24 cellular contexts compared by ENCODE assay signal in genomic region chr11:19933132-19933735, GRCh38.
A peak's percentile ranks its signal among the peaks of the same experiment; 100 is the strongest.
DNase-seq lines count a peak whose midpoint lies in the region; ATAC-seq and TF ChIP-seq lines count a peak whose summit lies in the region.
"Had no signal": no experiment of that assay in that cellular context is flagged by ENCODE, and none has a peak within 500 bp of the region (broad histone marks: within the 10 kb centered on the region; RNA-seq: fewer than 3 reads in every experiment).

No MANE protein-coding gene starts in this region.

- peaks cover 4% of the 10 kb centered on the region for H3K27me3 Mint-ChIP-seq in activated naive CD4-positive, alpha-beta T cell treated with anti-CD3 and anti-CD28 coated beads, Interleukin-2, amount 10 ng/mL, durations not matched to agents 7 days and 5 days
- H3K27me3 Mint-ChIP-seq: CD4-positive, alpha-beta T cell had no signal

- no peak overlapping the region for H2AFZ ChIP-seq in mammary epithelial cell (ENCODE audit: low read depth, low read length)
- no peak overlapping the region for H2AFZ ChIP-seq in neuronal stem cell (ENCODE audit: low read length)
- H2AFZ ChIP-seq: GM23338 had no signal

- H3K36me3 Mint-ChIP-seq in activated naive CD4-positive, alpha-beta T cell treated with anti-CD3 and anti-CD28 coated beads, Interleukin-2, amount 10 ng/mL, durations not matched to agents 7 days and 5 days: no peaks in the 10 kb centered on the region
- no peaks in the 10 kb centered on the region for H3K36me3 Mint-ChIP-seq in activated naive CD4-positive, alpha-beta T cell treated with anti-CD3 and anti-CD28 coated beads, Interleukin-2, amount 50 U/mL, for 72 hours
- H3K36me3 Mint-ChIP-seq: IgD-negative memory B cell had no signal

- no peaks in the 10 kb centered on the region for H3K79me2 ChIP-seq in mammary epithelial cell (ENCODE audit: insufficient read depth, low read length)

- ATAC-seq in activated naive CD4-positive, alpha-beta T cell treated with anti-CD3 and anti-CD28 coated beads, Interleukin-2, amount 50 U/mL, for 72 hours: no peak
- ATAC-seq in GM21515 (IDR thresholded peaks at IDR 0.05; ENCODE audit: unreplicated experiment): no peak
- ATAC-seq: GM23338, PC-3 had no signal

- peak overlapping the region; percentile 51 for H2BK120ac ChIP-seq in neuronal stem cell (ENCODE audit: low read depth, low read length)

- DNase-seq in activated naive CD4-positive, alpha-beta T cell treated with anti-CD3 and anti-CD28 coated beads, Interleukin-2, amount 10 ng/mL, durations not matched to agents 7 days and 5 days: no peak
- no peak for DNase-seq in activated naive CD4-positive, alpha-beta T cell treated with anti-CD3 and anti-CD28 coated beads, Interleukin-2, amount 50 U/mL, for 72 hours (ENCODE audit: low spot score in 2 of 2)
- DNase-seq in mammary epithelial cell (no peak), neuronal stem cell (ENCODE audit: low spot score) (no peak), NCI-H2029 treated with DMSO at 0.1 percent for 48 hours (lab: John Stamatoyannopoulos, UW) (no peak), DMS153 treated with DMSO at 0.1 percent for 48 hours (lab: John Stamatoyannopoulos, UW; ENCODE audit: unreplicated experiment) (no peak)
- DNase-seq: AML-193; CD4-positive, alpha-beta T cell; DMS53; NCI-H1092; NCI-H1417 treated with DMSO at 0.1 percent for 48 hours; NCI-H1694 treated with DMSO at 0.1 percent for 48 hours; NCI-H2081 treated with DMSO at 0.1 percent for 48 hours; NCI-H2171; NCI-H226; NCI-H510A treated with DMSO at 0.1 percent for 48 hours; NCI-H774; PC-3 had no signal

- H3K27ac Mint-ChIP-seq in activated naive CD4-positive, alpha-beta T cell treated with anti-CD3 and anti-CD28 coated beads, Interleukin-2, amount 10 ng/mL, durations not matched to agents 7 days and 5 days: peak overlapping the region; percentile 75
- no peak overlapping the region for H3K27ac Mint-ChIP-seq in activated naive CD4-positive, alpha-beta T cell treated with anti-CD3 and anti-CD28 coated beads, Interleukin-2, amount 50 U/mL, for 72 hours
- H3K27ac Mint-ChIP-seq: CD4-positive, alpha-beta T cell; GM23338; IgD-negative memory B cell had no signal

- H3K9me3 Mint-ChIP-seq in activated naive CD4-positive, alpha-beta T cell treated with anti-CD3 and anti-CD28 coated beads, Interleukin-2, amount 10 ng/mL, durations not matched to agents 7 days and 5 days: no peaks in the 10 kb centered on the region
- no peaks in the 10 kb centered on the region for H3K9me3 Mint-ChIP-seq in activated naive CD4-positive, alpha-beta T cell treated with anti-CD3 and anti-CD28 coated beads, Interleukin-2, amount 50 U/mL, for 72 hours
- H3K9me3 Mint-ChIP-seq: CD4-positive, alpha-beta T cell; GM23338 had no signal

- no peak overlapping the region for H2AK5ac ChIP-seq in neuronal stem cell (ENCODE audit: low read depth, low read length)

- H3K27ac ChIP-seq in mammary epithelial cell (ENCODE audit: insufficient read depth, low read depth, low read length) (no peak overlapping the region), neuronal stem cell (replicated peaks; ENCODE audit: low read length) (no peak overlapping the region)
- H3K27ac ChIP-seq: BLaER1 treated with 17β-estradiol and CSF1 and Interleukin-3, amounts not matched to agents 10 nM and 100 nM; KMS-11 had no signal

- CTCF ChIA-PET in activated naive CD4-positive, alpha-beta T cell treated with anti-CD3 and anti-CD28 coated beads, Interleukin-2, amount 10 ng/mL, durations not matched to agents 7 days and 5 days (lab: Charles Lee): no interaction called here
- CTCF ChIA-PET in mammary epithelial cell (lab: Charles Lee; ENCODE audit: low non-redundant PET): interaction anchor here (0.7 kb wide), 1 partner anchor 21 kb away, joined by 3 read pairs; no protein-coding TSS in a partner anchor

- H3K9ac ChIP-seq in mammary epithelial cell (ENCODE audit: insufficient read depth, low read length) (no peak overlapping the region), neuronal stem cell (ENCODE audit: low read depth, low read length, poor library complexity) (no peak overlapping the region)
- H3K9ac ChIP-seq: BLaER1 treated with 17β-estradiol and CSF1 and Interleukin-3, amounts not matched to agents 10 nM and 100 nM; KMS-11 had no signal

- H3K14ac ChIP-seq in neuronal stem cell (ENCODE audit: low read length): no peak overlapping the region

- no peaks in the 10 kb centered on the region for H4K20me1 ChIP-seq in mammary epithelial cell (ENCODE audit: insufficient read depth, low read length)
- H4K20me1 ChIP-seq: BLaER1 treated with 17β-estradiol and CSF1 and Interleukin-3, amounts not matched to agents 10 nM and 100 nM had no signal

- H3K4me2 ChIP-seq in mammary epithelial cell (ENCODE audit: insufficient read depth, low read depth, low read length): no peak overlapping the region
- no peak overlapping the region for H3K4me2 ChIP-seq in neuronal stem cell (ENCODE audit: insufficient read depth, low read length, poor library complexity, severe bottlenecking)
- H3K4me2 ChIP-seq: BLaER1 treated with 17β-estradiol and CSF1 and Interleukin-3, amounts not matched to agents 10 nM and 100 nM; GM23338; KMS-11 had no signal

- in situ Hi-C loops in mammary epithelial cell (cut with MboI; ENCODE audit: low sequenced_read_pairs in 2 of 2): loop anchor here in 1 of 2 donors (25.0 kb wide), 2 partner anchors 204 to 404 kb away; no protein-coding TSS in a partner anchor

- peak overlapping the region; percentile 57 for H3K18ac ChIP-seq in neuronal stem cell (ENCODE audit: low read length)

- H3K79me1 ChIP-seq in neuronal stem cell (ENCODE audit: low read depth, low read length): no peaks in the 10 kb centered on the region

- WGBS in mammary epithelial cell (ENCODE audit: low coverage, missing lambda C conversion rate): 98% methylated on average over 15 of the region's 20 CpGs
- WGBS in neuronal stem cell (ENCODE audit: extremely low coverage in 2 of 2, insufficient read length in 2 of 2, insufficient replicate concordance in 1 of 2), 2 donors: no CpG with 5 or more reads among the region's 20 CpGs

- H4K91ac ChIP-seq in neuronal stem cell (ENCODE audit: low read depth, low read length, poor library complexity): no peak overlapping the region

- intact Hi-C loops in mammary epithelial cell (cut with micrococcal nuclease): no loop called here

- no peaks in the 10 kb centered on the region for H3K36me3 ChIP-seq in mammary epithelial cell (ENCODE audit: insufficient read depth, low read length)
- H3K36me3 ChIP-seq in neuronal stem cell (replicated peaks in 1 of 2; ENCODE audit: control insufficient read depth in 2 of 2, insufficient read depth in 2 of 2, low read length in 2 of 2): peaks cover 0 to 35% of the 10 kb centered on the region in 2 donors
- H3K36me3 ChIP-seq: BLaER1 treated with 17β-estradiol and CSF1 and Interleukin-3, amounts not matched to agents 10 nM and 100 nM; HAP-1 had no signal

- H3K4me3 ChIP-seq in mammary epithelial cell (replicated peaks in 1 of 3; ENCODE audit: insufficient read depth in 1 of 3, low read depth in 2 of 3, low read length in 3 of 3) (no peak overlapping the region), neuronal stem cell (ENCODE audit: low read length in 2 of 2) (no peak overlapping the region)
- H3K4me3 ChIP-seq: BLaER1 treated with 17β-estradiol and CSF1 and Interleukin-3, amounts not matched to agents 10 nM and 100 nM; GM23338; HAP-1 had no signal

- H3K4me1 ChIP-seq in mammary epithelial cell (ENCODE audit: insufficient read depth, low read length) (peaks cover 13% of the 10 kb centered on the region), neuronal stem cell (ENCODE audit: control insufficient read depth in 2 of 2, insufficient read depth in 1 of 2, low read depth in 1 of 2, low read length in 2 of 2) (peaks cover 3 to 25% of the 10 kb centered on the region in 2 donors)
- H3K4me1 ChIP-seq: BLaER1 treated with 17β-estradiol and CSF1 and Interleukin-3, amounts not matched to agents 10 nM and 100 nM; HAP-1 had no signal

- H2BK5ac ChIP-seq in neuronal stem cell (ENCODE audit: low read length): no peak overlapping the region

- H4K8ac ChIP-seq in neuronal stem cell (ENCODE audit: low read depth, low read length): no peak overlapping the region

- no peaks in the 10 kb centered on the region for H3K27me3 ChIP-seq in mammary epithelial cell (ENCODE audit: insufficient read depth, low read length)
- H3K27me3 ChIP-seq in neuronal stem cell (ENCODE audit: control insufficient read depth in 3 of 3, insufficient read depth in 3 of 3, low read depth in 1 of 3, low read length in 3 of 3): no peaks in the 10 kb centered on the region
- H3K27me3 ChIP-seq: BLaER1 treated with 17β-estradiol and CSF1 and Interleukin-3, amounts not matched to agents 10 nM and 100 nM had no signal

- no peak overlapping the region for H3K4ac ChIP-seq in neuronal stem cell (ENCODE audit: low read length)

- dilution Hi-C loops in mammary epithelial cell (cut with HindIII; ENCODE audit: low sequenced_read_pairs): no loop called here

- H2BK12ac ChIP-seq in neuronal stem cell (ENCODE audit: low read length): no peak overlapping the region

- no peak overlapping the region for H3K23ac ChIP-seq in neuronal stem cell (ENCODE audit: low read depth, low read length, poor library complexity)

- TSS peak; percentile 61 for BruUV-seq in mammary epithelial cell (replicated peaks; lab: Mats Ljungman, UMichigan)

- no peaks in the 10 kb centered on the region for H3K9me3 ChIP-seq in mammary epithelial cell (replicated peaks; ENCODE audit: insufficient read depth, low read length)
- no peaks in the 10 kb centered on the region for H3K9me3 ChIP-seq in neuronal stem cell (replicated peaks in 1 of 2; ENCODE audit: control insufficient read depth in 2 of 2, insufficient read depth in 1 of 2, low read depth in 1 of 2, low read length in 2 of 2)
- H3K9me3 ChIP-seq: BLaER1 treated with 17β-estradiol and CSF1 and Interleukin-3, amounts not matched to agents 10 nM and 100 nM; HAP-1 had no signal

- H3K4me1 Mint-ChIP-seq in activated naive CD4-positive, alpha-beta T cell treated with anti-CD3 and anti-CD28 coated beads, Interleukin-2, amount 10 ng/mL, durations not matched to agents 7 days and 5 days: no peaks in the 10 kb centered on the region

- H3K4me3 Mint-ChIP-seq in activated naive CD4-positive, alpha-beta T cell treated with anti-CD3 and anti-CD28 coated beads, Interleukin-2, amount 10 ng/mL, durations not matched to agents 7 days and 5 days: no peak overlapping the region
- H3K4me3 Mint-ChIP-seq: CD4-positive, alpha-beta T cell; GM23338; IgD-negative memory B cell had no signal

- no peak overlapping the region for H2BK15ac ChIP-seq in neuronal stem cell (ENCODE audit: low read length)

- no peak for TF ChIP-seq CTCF in mammary epithelial cell (conservative IDR thresholded peaks at IDR 0.05 in 1 of 2, IDR thresholded peaks at IDR 0.05 in 1 of 2; ENCODE audit: extremely low read depth in 1 of 2, insufficient read depth in 1 of 2, low read depth in 1 of 2, low read length in 2 of 2)
